10 cellular contexts compared by ENCODE assay signal in the genomic region with DNA sequence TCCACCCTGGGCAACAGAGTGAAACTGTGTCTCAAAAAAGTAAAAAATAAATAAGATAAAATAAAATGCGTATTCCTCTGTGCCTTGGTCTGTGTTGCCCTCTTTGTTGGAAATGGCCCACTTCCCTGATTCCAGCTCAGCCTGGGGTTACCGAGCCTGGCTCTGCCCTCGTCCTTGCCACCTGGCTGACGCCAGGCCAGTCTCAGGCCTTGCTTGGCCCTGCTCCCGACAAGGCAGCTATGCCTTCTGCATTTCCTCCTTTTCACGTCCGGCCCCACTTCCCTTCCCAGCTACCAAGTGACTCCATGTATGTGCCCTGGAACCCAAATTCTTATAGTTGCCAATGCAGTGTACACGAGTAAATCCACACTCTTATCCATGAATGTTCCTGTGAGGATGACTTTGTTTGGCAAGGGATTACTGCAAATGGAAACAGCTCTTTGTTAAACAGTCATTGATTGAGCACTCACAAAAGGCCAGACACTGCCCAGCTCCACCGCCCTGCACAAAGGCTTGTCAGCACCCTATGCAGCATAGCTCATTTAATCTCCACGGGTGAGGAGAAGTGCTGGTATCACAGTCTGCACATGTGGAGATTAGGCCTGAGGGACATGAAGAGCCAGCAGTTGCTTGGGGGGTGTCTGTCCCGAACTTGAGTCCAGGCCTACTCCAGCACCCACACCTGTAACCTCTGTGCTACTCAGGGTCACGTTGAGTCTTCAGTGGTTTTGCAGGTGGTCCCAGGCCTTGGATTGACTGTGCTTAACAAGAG. TPM values are rescaled to one million over a fixed set of nuclear protein-coding genes. Genes with fewer than 3 reads are reported as not detected.
DNase-seq lines count a peak whose midpoint lies in the region; ATAC-seq and TF ChIP-seq lines count a peak whose summit lies in the region.
"Had no signal": no experiment of that assay in that cellular context is flagged by ENCODE, and none has a peak within 500 bp of the region (broad histone marks: within the 10 kb centered on the region; RNA-seq: fewer than 3 reads in every experiment).

No MANE protein-coding gene starts in this region.

- TF ChIP-seq CTCF in gastroesophageal sphincter (IDR thresholded peaks at IDR 0.05) (no peak), nephron progenitor cell (IDR thresholded peaks at IDR 0.05) (no peak), Peyer's patch (IDR thresholded peaks at IDR 0.05) (no peak), thyroid gland (IDR thresholded peaks at IDR 0.05) (no peak)

- no peak for TF ChIP-seq EP300 in gastroesophageal sphincter (IDR thresholded peaks at IDR 0.05)

- H3K27ac ChIP-seq in gastroesophageal sphincter (peak overlapping the region in 3 of 4 donors; percentile 80 to 83 (median 81)), Peyer's patch (peak overlapping the region in 1 of 4 donors; percentile 69), thyroid gland (no peak overlapping the region)
- H3K27ac ChIP-seq: neutrophil, VCaP had no signal

- peaks cover 5% of the 10 kb centered on the region for H3K27me3 Mint-ChIP-seq in stimulated activated naive CD8-positive, alpha-beta T cell treated with anti-CD3 and anti-CD28 coated beads, Interleukin-15, Interleukin-2, amounts not matched to agents 100 ng/mL and 50 ng/mL, for 24 hours
- peaks cover 7% of the 10 kb centered on the region for H3K27me3 Mint-ChIP-seq in nephron progenitor cell (ENCODE audit: low read depth, poor library complexity)

- no peak overlapping the region for H3K27ac Mint-ChIP-seq in stimulated activated naive CD8-positive, alpha-beta T cell treated with anti-CD3 and anti-CD28 coated beads, Interleukin-15, Interleukin-2, amounts not matched to agents 100 ng/mL and 50 ng/mL, for 24 hours
- H3K27ac Mint-ChIP-seq in nephron progenitor cell, result peak overlapping the region; percentile 98

- H3K9me3 Mint-ChIP-seq in stimulated activated naive CD8-positive, alpha-beta T cell treated with anti-CD3 and anti-CD28 coated beads, Interleukin-15, Interleukin-2, amounts not matched to agents 100 ng/mL and 50 ng/mL, for 24 hours, result no peaks in the 10 kb centered on the region
- no peaks in the 10 kb centered on the region for H3K9me3 Mint-ChIP-seq in nephron progenitor cell

- no peak for ATAC-seq in stimulated activated naive CD8-positive, alpha-beta T cell treated with anti-CD3 and anti-CD28 coated beads, Interleukin-15, Interleukin-2, amounts not matched to agents 100 U/mL and 50 U/mL, for 24 hours
- ATAC-seq in gastroesophageal sphincter (peak; percentile 45), GM19395 (IDR thresholded peaks at IDR 0.05; ENCODE audit: unreplicated experiment) (no peak)

- H3K4me3 ChIP-seq in gastroesophageal sphincter (peak overlapping the region in 1 of 2 donors; percentile 41), Peyer's patch (peak overlapping the region in 1 of 4 donors; percentile 37), thyroid gland (replicated peaks in 1 of 3) (no peak overlapping the region)

- H3K4me1 ChIP-seq in gastroesophageal sphincter (peaks cover 0 to 31% (median 14%) of the 10 kb centered on the region in 3 donors), Peyer's patch (peaks cover 0 to 6% (median 0%) of the 10 kb centered on the region in 4 donors), thyroid gland (no peaks in the 10 kb centered on the region)

- TF ChIP-seq POLR2A in gastroesophageal sphincter (IDR thresholded peaks at IDR 0.05) (no peak), Peyer's patch (IDR thresholded peaks at IDR 0.05) (no peak), thyroid gland (IDR thresholded peaks at IDR 0.05) (no peak)

- no peaks in the 10 kb centered on the region for H3K36me3 ChIP-seq in gastroesophageal sphincter
- no peaks in the 10 kb centered on the region for H3K36me3 ChIP-seq in Peyer's patch
- H3K36me3 ChIP-seq in thyroid gland, result no peaks in the 10 kb centered on the region
- H3K36me3 ChIP-seq: neutrophil had no signal

- DNase-seq in stimulated activated naive CD8-positive, alpha-beta T cell treated with anti-CD3 and anti-CD28 coated beads, Interleukin-15, Interleukin-2, amounts not matched to agents 100 U/mL and 50 U/mL, for 24 hours, result no peak
- DNase-seq in nephron progenitor cell (no peak), activated gamma-delta T cell treated with Interleukin-2 at 50 U/mL for 16 hours (no peak), Peyer's patch (no peak), thyroid gland (no peak)

- 25 to 34% methylated on average over 5 to 10 of the region's 12 CpGs for WGBS in gastroesophageal sphincter (ENCODE audit: low coverage in 1 of 2), 2 donors
- WGBS in thyroid gland, 2 donors, result 69 to 79% methylated on average over 12 of the region's 12 CpGs

- no peaks in the 10 kb centered on the region for H3K27me3 ChIP-seq in gastroesophageal sphincter
- no peaks in the 10 kb centered on the region for H3K27me3 ChIP-seq in Peyer's patch
- H3K27me3 ChIP-seq in thyroid gland, result no peaks in the 10 kb centered on the region

- H3K9me3 ChIP-seq in gastroesophageal sphincter (no peaks in the 10 kb centered on the region), Peyer's patch (no peaks in the 10 kb centered on the region), thyroid gland (no peaks in the 10 kb centered on the region)
- H3K9me3 ChIP-seq: neutrophil had no signal

- H3K36me3 Mint-ChIP-seq in stimulated activated naive CD8-positive, alpha-beta T cell treated with anti-CD3 and anti-CD28 coated beads, Interleukin-15, Interleukin-2, amounts not matched to agents 100 ng/mL and 50 ng/mL, for 24 hours (ENCODE audit: low read depth), result no peaks in the 10 kb centered on the region
- H3K36me3 Mint-ChIP-seq in nephron progenitor cell (ENCODE audit: low read depth), result peaks cover 5% of the 10 kb centered on the region

- intact Hi-C loops in thyroid gland (cut with DNase I), result no loop called here

- H3K4me1 Mint-ChIP-seq in stimulated activated naive CD8-positive, alpha-beta T cell treated with anti-CD3 and anti-CD28 coated beads, Interleukin-15, Interleukin-2, amounts not matched to agents 100 ng/mL and 50 ng/mL, for 24 hours (ENCODE audit: low read depth), result peaks cover 10% of the 10 kb centered on the region
- peaks cover 98% of the 10 kb centered on the region for H3K4me1 Mint-ChIP-seq in nephron progenitor cell

- peak overlapping the region; percentile 14 for H3K4me3 Mint-ChIP-seq in stimulated activated naive CD8-positive, alpha-beta T cell treated with anti-CD3 and anti-CD28 coated beads, Interleukin-15, Interleukin-2, amounts not matched to agents 100 ng/mL and 50 ng/mL, for 24 hours
- peak overlapping the region; percentile 51 for H3K4me3 Mint-ChIP-seq in nephron progenitor cell

RNA-seq across cellular contexts. Expression of a gene that starts 25.1 kb away (rescaled TPM):
- 1 to 10 TPM in 3 of 4 donors, under 1 TPM in 1; 0.22 to 3.4 (median 1.2) TPM for total RNA-seq in gastroesophageal sphincter
- under 1 TPM in 1 of 4 donors, not detected in 3; 0.35 TPM for total RNA-seq in Peyer's patch
- 1 to 10 TPM in 1 of 4 donors, not detected in 3; 1.2 TPM for total RNA-seq in thyroid gland

Comparison
In these comparisons a context has a peak if more than half of its experiments do, and no peak if none do; other contexts are left out.
1. H3K27ac ChIP-seq: peak in gastroesophageal sphincter (3 of 4); none in thyroid gland (0 of 3).